Comparison of ENCODE assay signal across 25 cellular contexts in genomic region chr7:4755045-4755444, GRCh38. TPM values are rescaled to one million over a fixed set of nuclear protein-coding genes. Genes with fewer than 3 reads are reported as not detected.
DNase-seq lines count a peak whose midpoint lies in the region; ATAC-seq, FAIRE-seq and TF ChIP-seq lines count a peak whose summit lies in the region.
"Had no signal": no experiment of that assay in that cellular context is flagged by ENCODE, and none has a peak within 500 bp of the region (broad histone marks: within the 10 kb centered on the region; RNA-seq: fewer than 3 reads in every experiment).

No MANE protein-coding gene starts in this region.

- peak overlapping the region; percentile 25 for H3K27ac Mint-ChIP-seq in nephron progenitor cell
- H3K27ac Mint-ChIP-seq: CD4-positive, CD25-positive, alpha-beta regulatory T cell had no signal

- H3K27me3 Mint-ChIP-seq in nephron progenitor cell (ENCODE audit: low read depth, poor library complexity) = no peaks in the 10 kb centered on the region
- H3K27me3 Mint-ChIP-seq: CD4-positive, alpha-beta memory T cell; CD4-positive, CD25-positive, alpha-beta regulatory T cell; CD8-positive, alpha-beta memory T cell had no signal

- no peak overlapping the region for H3K4me3 Mint-ChIP-seq in nephron progenitor cell
- H3K4me3 Mint-ChIP-seq: CD14-positive monocyte; CD4-positive, alpha-beta memory T cell; CD4-positive, CD25-positive, alpha-beta regulatory T cell; CD8-positive, alpha-beta memory T cell had no signal

- peaks cover 38% of the 10 kb centered on the region for H3K36me3 Mint-ChIP-seq in nephron progenitor cell (ENCODE audit: low read depth)

- peak in 2 of 3 donors; percentile 22 to 47 for DNase-seq in right cardiac atrium
- DNase-seq in left cardiac atrium = no peak
- no peak for DNase-seq in nephron progenitor cell
- no peak for DNase-seq in urothelium cell line (ENCODE audit: low spot score)
- no peak for DNase-seq in activated naive CD4-positive, alpha-beta T cell treated with anti-CD3 and anti-CD28 coated beads, Interleukin-2, amount 50 U/mL, for 16 hours
- no peak for DNase-seq in NCI-H2107 (lab: John Stamatoyannopoulos, UW)
- DNase-seq: 8988T; ACHN; BE2C; C1 segment of cervical spinal cord; CD4-positive, alpha-beta memory T cell; CD4-positive, CD25-positive, alpha-beta regulatory T cell; CD8-positive, alpha-beta memory T cell; COR-L47; DMS 273 treated with DMSO at 0.1 percent for 48 hours; DMS153; DMS79; DND-41; EL; GF-D8 had no signal

- WGBS in right cardiac atrium = 92% methylated on average over 24 of the region's 24 CpGs

- TF ChIP-seq CTCF in nephron progenitor cell (IDR thresholded peaks at IDR 0.05) = no peak

- peak; percentile 92 for FAIRE-seq in urothelium cell line (lab: Jason Lieb, UNC)
- FAIRE-seq: A204.1, GM12891, GM19239 had no signal

- no peaks in the 10 kb centered on the region for H3K4me1 ChIP-seq in right cardiac atrium (ENCODE audit: control insufficient read depth, insufficient read depth, low read length)
- H3K4me1 ChIP-seq: BE2C had no signal

- H3K9me3 ChIP-seq in right cardiac atrium (ENCODE audit: control insufficient read depth, low read length) = no peaks in the 10 kb centered on the region
- H3K9me3 ChIP-seq: BE2C, BLaER1 had no signal

- no peaks in the 10 kb centered on the region for H3K27me3 ChIP-seq in right cardiac atrium (ENCODE audit: control insufficient read depth, insufficient read depth)
- H3K27me3 ChIP-seq: BE2C, BLaER1 had no signal

- H3K4me3 ChIP-seq in right cardiac atrium (ENCODE audit: low read length) = no peak overlapping the region
- H3K4me3 ChIP-seq: BLaER1 had no signal

- H3K9me3 Mint-ChIP-seq in nephron progenitor cell = no peaks in the 10 kb centered on the region
- H3K9me3 Mint-ChIP-seq: CD4-positive, alpha-beta memory T cell; CD4-positive, CD25-positive, alpha-beta regulatory T cell; CD8-positive, alpha-beta memory T cell had no signal

- H3K27ac ChIP-seq in right cardiac atrium (ENCODE audit: low read length) = no peak overlapping the region
- H3K27ac ChIP-seq: BLaER1 had no signal

- ATAC-seq in right cardiac atrium = no peak
- no peak for ATAC-seq in left cardiac atrium

- H3K4me1 Mint-ChIP-seq in nephron progenitor cell = peaks cover 4% of the 10 kb centered on the region

- intact Hi-C loops in right cardiac atrium (cut with DNase I) = loop anchor here in 3 of 4 donors (10.0 kb wide), 2 partner anchors 70 to 140 kb away; partner anchors contain the start of gene FOXK1 (in 1 of the 3)
- intact Hi-C loops in left cardiac atrium (cut with DNase I) = no loop called here

RNA-seq across cellular contexts. Expression of gene AP5Z1, which starts 20.4 kb away (rescaled TPM):
- total RNA-seq in right cardiac atrium = 10 to 100 TPM; 10.5 to 17.3 (median 15.2) TPM
- polyA plus RNA-seq in right cardiac atrium = 12.4 TPM
- 10 to 100 TPM; 14.0 to 18.8 TPM for total RNA-seq in left cardiac atrium

Comparison
In these comparisons a context has a peak if more than half of its experiments do, and no peak if none do; other contexts are left out.
1. DNase-seq: peak in right cardiac atrium (2 of 3); none in left cardiac atrium (single experiment), nephron progenitor cell (single experiment), urothelium cell line (single experiment), activated naive CD4-positive, alpha-beta T cell treated with anti-CD3 and anti-CD28 coated beads, Interleukin-2, amount 50 U/mL, for 16 hours (single experiment) and NCI-H2107 (single experiment).
2. intact Hi-C loops: an anchor here in right cardiac atrium (10.0 kb wide); none called in left cardiac atrium.